ENCODE assay signal across 26 cellular contexts in genomic region chr21:42068592-42068991, GRCh38. TPM values are rescaled to one million over a fixed set of nuclear protein-coding genes. Genes with fewer than 3 reads are reported as not detected.
"Had no signal": no experiment of that assay in that cellular context is flagged by ENCODE, and none has a peak within 500 bp of the region (broad histone marks: within the 10 kb centered on the region; RNA-seq: fewer than 3 reads in every experiment).

No MANE protein-coding gene starts in this region.

- DNase-seq: activated CD4-positive, alpha-beta T cell treated with anti-CD3 and anti-CD28 coated beads, Interleukin-2, amount 50 U/mL, for 4 hours; activated CD8-positive, alpha-beta memory T cell treated with anti-CD3 and anti-CD28 coated beads, Interleukin-2, amount 50 U/mL, for 48 hours; activated naive CD4-positive, alpha-beta T cell; activated T-cell treated with anti-CD3 and anti-CD28 coated beads, Interleukin-2, amount 50 U/mL, for 4 hours; adrenal gland; colonic mucosa; gastrocnemius medialis; hypothalamus; left ventricle myocardium superior; mammary epithelial cell; retina; stimulated activated CD4-positive, alpha-beta T cell treated with anti-CD3 and anti-CD28 coated beads, Interleukin-4, amount 100 ng/mL, for 24 hours; stimulated activated naive CD4-positive, alpha-beta T cell treated with Interleukin-2 at 50 U/mL for 16 hours; upper lobe of right lung; WERI-Rb-1 had no signal

- H3K27me3 ChIP-seq: adrenal gland, colonic mucosa, upper lobe of right lung had no signal

- FAIRE-seq: astrocyte had no signal

- H3K4me1 ChIP-seq: gastrocnemius medialis had no signal

- H3K4me3 Mint-ChIP-seq: activated naive CD8-positive, alpha-beta T cell; activated T-cell treated with anti-CD3 and anti-CD28 coated beads, Interleukin-2, amount 50 U/mL, for 4 hours; central memory CD8-positive, alpha-beta T cell; neural crest cell; T-helper 2 cell treated with Interferon-gamma antibody and Interleukin-4, amounts not matched to agents 5 μg/mL and 100 μg/mL, for 36 hours had no signal

- ATAC-seq: activated T-cell treated with anti-CD3 and anti-CD28 coated beads, Interleukin-2, amount 50 U/mL, for 4 hours; gastrocnemius medialis; left ventricle myocardium superior; upper lobe of right lung had no signal

- H3K27me3 Mint-ChIP-seq: activated naive CD8-positive, alpha-beta T cell had no signal

- H3K36me3 Mint-ChIP-seq: activated naive CD8-positive, alpha-beta T cell had no signal

- H3K27ac ChIP-seq: adrenal gland, colonic mucosa, esophagus muscularis mucosa, gastrocnemius medialis, thoracic aorta, upper lobe of right lung had no signal

- H3K9me3 ChIP-seq: adrenal gland, colonic mucosa, esophagus muscularis mucosa, gastrocnemius medialis, thoracic aorta, upper lobe of right lung had no signal

- H3K4me3 ChIP-seq: adrenal gland, colonic mucosa, esophagus muscularis mucosa, gastrocnemius medialis, thoracic aorta, upper lobe of right lung had no signal

- H3K36me3 ChIP-seq: adrenal gland, colonic mucosa, esophagus muscularis mucosa, gastrocnemius medialis, thoracic aorta, upper lobe of right lung, WERI-Rb-1 had no signal

- H3K27ac Mint-ChIP-seq: activated naive CD8-positive, alpha-beta T cell; activated T-helper 2 cell treated with anti-CD3 and anti-CD28 coated beads, Interferon-gamma antibody, Interleukin-2, Interleukin-4, amounts not matched to agents 10 μg/mL and 5 μg/mL and 100 μg/mL, durations not matched to agents 14 hours and 24 hours and 36 hours; progenitor cell of endocrine pancreas; T-helper 2 cell treated with Interferon-gamma antibody and Interleukin-4, amounts not matched to agents 5 μg/mL and 100 μg/mL, for 36 hours had no signal

RNA-seq across cellular contexts. Expression of gene UMODL1, which starts 2.5 kb away (rescaled TPM):
- total RNA-seq: activated CD8-positive, alpha-beta memory T cell treated with anti-CD3 and anti-CD28 coated beads for 36 hours; activated T-cell treated with anti-CD3 and anti-CD28 coated beads, Interleukin-2, amount 50 U/mL, for 4 hours; activated T-helper 2 cell treated with anti-CD3 and anti-CD28 coated beads, Interferon-gamma antibody, Interleukin-2, Interleukin-4, amounts not matched to agents 10 μg/mL and 5 μg/mL and 100 μg/mL, durations not matched to agents 14 hours and 24 hours and 36 hours; astrocyte; left ventricle myocardium superior; neural crest cell; omental fat pad had no signal
- polyA plus RNA-seq: mammary epithelial cell had no signal
